16 cellular contexts compared by ENCODE assay signal in the genomic region with DNA sequence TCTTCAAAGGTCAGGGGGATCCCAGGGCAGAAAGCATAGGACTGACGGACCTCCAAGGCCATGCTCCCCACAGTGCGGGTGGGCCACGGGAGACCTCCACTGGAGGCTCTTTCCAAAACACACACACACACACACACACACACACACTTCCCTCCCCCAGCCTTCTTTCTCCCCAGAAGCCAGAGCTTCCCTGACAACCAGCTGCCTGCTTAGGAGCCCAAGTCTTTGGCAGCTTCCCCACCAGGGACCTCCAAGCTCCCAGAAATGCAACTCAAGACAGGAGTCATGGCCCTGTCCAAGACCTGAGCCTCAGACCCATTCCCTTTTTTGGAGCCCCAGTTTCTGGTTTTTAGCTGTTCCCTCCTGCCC. TPM values are rescaled to one million over a fixed set of nuclear protein-coding genes. Genes with fewer than 3 reads are reported as not detected.
"Had no signal": no experiment of that assay in that cellular context is flagged by ENCODE, and none has a peak within 500 bp of the region (broad histone marks: within the 10 kb centered on the region; RNA-seq: fewer than 3 reads in every experiment).

No MANE protein-coding gene starts in this region.

- H3K27me3 Mint-ChIP-seq: activated CD4-positive, alpha-beta memory T cell treated with anti-CD3 and anti-CD28 coated beads, Interleukin-2, amount 10 ng/mL, durations not matched to agents 7 days and 5 days; memory B cell had no signal

- H3K4me3 Mint-ChIP-seq: activated CD4-positive, alpha-beta memory T cell treated with anti-CD3 and anti-CD28 coated beads, Interleukin-2, amount 10 ng/mL, durations not matched to agents 7 days and 5 days; memory B cell; natural killer cell had no signal

- H3K9me3 Mint-ChIP-seq: memory B cell, natural killer cell had no signal

- DNase-seq: activated CD4-positive, alpha-beta memory T cell treated with anti-CD3 and anti-CD28 coated beads, Interleukin-2, amount 10 ng/mL, durations not matched to agents 7 days and 5 days; activated CD4-positive, alpha-beta T cell treated with anti-CD3 and anti-CD28 coated beads for 4 hours; activated CD8-positive, alpha-beta memory T cell treated with anti-CD3 and anti-CD28 coated beads, Interleukin-2, amount 50 U/mL, for 4 hours; adrenal gland; islet precursor cell; left ventricle myocardium inferior; natural killer cell; stimulated activated CD4-positive, alpha-beta T cell treated with anti-CD3 and anti-CD28 coated beads, Interleukin-2, amount 100 ng/mL, for 48 hours; stimulated activated naive CD4-positive, alpha-beta T cell treated with Interleukin-2 at 50 U/mL for 16 hours; T-helper 1 cell; trophoblast cell; WERI-Rb-1 had no signal

- H3K27ac Mint-ChIP-seq: activated CD4-positive, alpha-beta memory T cell treated with anti-CD3 and anti-CD28 coated beads, Interleukin-2, amount 10 ng/mL, durations not matched to agents 7 days and 5 days; memory B cell; natural killer cell; progenitor cell of endocrine pancreas had no signal

- ATAC-seq: esophagus mucosa, natural killer cell had no signal

- H3K36me3 Mint-ChIP-seq: memory B cell, natural killer cell had no signal

RNA-seq across cellular contexts. Expression of gene C10orf105, which starts 0.7 kb away (rescaled TPM):
- total RNA-seq: esophagus mucosa, progenitor cell of endocrine pancreas, skeletal muscle tissue had no signal
